8 cellular contexts compared by ENCODE assay signal in genomic region chr21:45288441-45288841, GRCh38. TPM values are rescaled to one million over a fixed set of nuclear protein-coding genes. Genes with fewer than 3 reads are reported as not detected.
DNase-seq lines count a peak whose midpoint lies in the region; ATAC-seq and TF ChIP-seq lines count a peak whose summit lies in the region.

No MANE protein-coding gene starts in this region.

- no peaks in the 10 kb centered on the region for H4K20me1 ChIP-seq in PC-3 (ENCODE audit: low read length)

- no TSS peak for BruUV-seq in PC-3 (replicated peaks; lab: Mats Ljungman, UMichigan)

- POLR2A ChIA-PET in PC-3 (lab: Charles Lee; ENCODE audit: unreplicated experiment): no interaction called here

- intact Hi-C loops in PC-3 (cut with micrococcal nuclease) (loop anchor here (1.0 kb wide), 1 partner anchor 148 kb away; no protein-coding TSS in a partner anchor), esophagus squamous epithelium (cut with DNase I) (loop anchor here (10.0 kb wide), 1 partner anchor 144 kb away; no protein-coding TSS in a partner anchor)

- peaks cover 26% of the 10 kb centered on the region for H3K79me2 ChIP-seq in PC-3 (ENCODE audit: low read length)

- H3K27ac ChIP-seq in PC-3 (ENCODE audit: low read length) (no peak overlapping the region), esophagus squamous epithelium (peak overlapping the region; percentile 80 to 93 (median 88)), rectal smooth muscle tissue (ENCODE audit: low read depth, low read length) (no peak overlapping the region)

- H3K9me2 ChIP-seq in PC-3 (replicated peaks; ENCODE audit: low read length): no peaks in the 10 kb centered on the region

- H2AFZ ChIP-seq in PC-3 (ENCODE audit: low read length): peak overlapping the region; percentile 53

- H3K27me3 ChIP-seq in PC-3 (ENCODE audit: low read length) (no peaks in the 10 kb centered on the region), esophagus squamous epithelium (no peaks in the 10 kb centered on the region), rectal smooth muscle tissue (ENCODE audit: control insufficient read depth, insufficient read depth, low read length) (no peaks in the 10 kb centered on the region)

- H3K4me2 ChIP-seq in PC-3 (ENCODE audit: low read length): peak overlapping the region; percentile 98

- H3K4me1 ChIP-seq in PC-3 (ENCODE audit: insufficient read depth, low read length) (peaks cover 23% of the 10 kb centered on the region), esophagus squamous epithelium (peaks cover 23 to 55% (median 34%) of the 10 kb centered on the region in 3 donors), rectal smooth muscle tissue (ENCODE audit: control insufficient read depth, insufficient read depth, low read length) (peaks cover 23% of the 10 kb centered on the region)

- DNase-seq in PC-3: no peak
- no peak for DNase-seq in esophagus squamous epithelium (lab: John Stamatoyannopoulos, UW)
- DNase-seq in GDM1 (lab: John Stamatoyannopoulos, UW): no peak
- DNase-seq in NK-92 (lab: John Stamatoyannopoulos, UW; ENCODE audit: unreplicated experiment): no peak
- no peak for DNase-seq in GM10266 (ENCODE audit: extremely low spot score)
- no peak for DNase-seq in GM20000 (ENCODE audit: low spot score)

- no peak for TF ChIP-seq POLR2A in esophagus squamous epithelium (IDR thresholded peaks at IDR 0.05)

- no peaks in the 10 kb centered on the region for H3K9me3 ChIP-seq in PC-3 (ENCODE audit: low read length)
- no peaks in the 10 kb centered on the region for H3K9me3 ChIP-seq in esophagus squamous epithelium

- H3K4me3 ChIP-seq in GM12875 (ENCODE audit: low read depth, low read length): peak overlapping the region; percentile 77
- peak overlapping the region; percentile 92 for H3K4me3 ChIP-seq in PC-3 (ENCODE audit: low read length)
- H3K4me3 ChIP-seq in esophagus squamous epithelium: peak overlapping the region; percentile 55 to 95 (median 82)
- peak overlapping the region; percentile 60 for H3K4me3 ChIP-seq in rectal smooth muscle tissue (ENCODE audit: low read length)

- H3K36me3 ChIP-seq in PC-3 (ENCODE audit: low read depth, low read length): peaks cover 15% of the 10 kb centered on the region
- H3K36me3 ChIP-seq in esophagus squamous epithelium: peaks cover 14 to 26% (median 17%) of the 10 kb centered on the region in 3 donors
- H3K36me3 ChIP-seq in rectal smooth muscle tissue (ENCODE audit: control insufficient read depth, insufficient read depth, low read length): peaks cover 21% of the 10 kb centered on the region

- H3F3A ChIP-seq in PC-3 (ENCODE audit: low read length, unreplicated experiment): no peaks in the 10 kb centered on the region

- peak overlapping the region; percentile 76 for H3K9ac ChIP-seq in PC-3 (ENCODE audit: low read length)
- no peak overlapping the region for H3K9ac ChIP-seq in rectal smooth muscle tissue (ENCODE audit: low read length)

- 0% methylated on average over 3 of the region's 34 CpGs; no CpG with 5 or more reads in 1 of the 2 donors for WGBS in esophagus squamous epithelium, 2 donors

- no peak for ATAC-seq in PC-3

- CTCF ChIA-PET in PC-3 (lab: Charles Lee): interaction anchor here (1.1 kb wide), 1 partner anchor 148 kb away, joined by 7 read pairs; no protein-coding TSS in a partner anchor

- TF ChIP-seq CTCF in GM12875 (IDR thresholded peaks at IDR 0.05; ENCODE audit: borderline replicate concordance, insufficient read depth, low read depth, low read length): no peak
- TF ChIP-seq CTCF in PC-3 (conservative IDR thresholded peaks at IDR 0.05; ENCODE audit: low read depth, low read length): no peak
- TF ChIP-seq CTCF in esophagus squamous epithelium (IDR thresholded peaks at IDR 0.05): no peak
- TF ChIP-seq CTCF in GM10266 (IDR thresholded peaks at IDR 0.05; ENCODE audit: control insufficient read depth, insufficient read depth, low read depth, missing control alignments): no peak
- no peak for TF ChIP-seq CTCF in GM20000 (IDR thresholded peaks at IDR 0.05; ENCODE audit: extremely low read depth, missing control alignments)

RNA-seq across cellular contexts. Expression of gene POFUT2, which starts 0.7 kb away (rescaled TPM):
- total RNA-seq in PC-3 (2014; rRNA removed) (19.6 and 28.2 TPM in 2 replicates), esophagus squamous epithelium (10 to 100 TPM in 2 of 4 donors, 1 to 10 TPM in 2; 7.9 to 11.4 (median 9.4) TPM)

Comparison
In these comparisons a context has a peak if more than half of its experiments do, and no peak if none do; other contexts are left out.
1. H3K27ac ChIP-seq: peak in esophagus squamous epithelium (4 of 4); none in PC-3 (single experiment) and rectal smooth muscle tissue (single experiment).
2. Peak in every context shown above with its lines, with median percentiles within 50 percentile points of each other: H3K4me3 ChIP-seq.